ENCODE assay signal across 12 cellular contexts in the genomic region with DNA sequence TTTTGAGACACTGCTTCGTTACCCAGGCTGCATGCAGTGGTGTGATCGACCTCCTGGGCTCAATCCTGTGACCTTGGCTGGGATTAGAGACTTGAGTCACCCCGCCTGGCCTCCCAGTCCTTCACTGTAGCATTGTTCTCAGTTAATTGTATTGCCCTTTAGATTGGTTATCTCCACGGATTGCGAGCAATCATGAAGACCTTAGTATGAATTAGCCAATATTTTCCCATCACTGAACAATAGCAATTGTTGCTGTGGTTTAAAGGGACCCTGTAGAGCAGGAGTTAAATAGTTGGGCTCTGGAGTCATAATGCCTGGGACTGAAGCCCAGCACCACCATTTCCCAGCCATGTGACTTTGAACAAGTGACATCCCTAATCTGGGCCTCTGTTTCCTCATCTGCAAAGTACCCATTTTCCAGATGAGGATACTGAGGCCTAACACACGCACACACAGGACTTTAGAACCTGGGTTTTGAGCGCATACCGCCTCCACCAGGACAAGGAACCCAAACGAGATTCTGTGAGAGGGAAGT. TPM values are rescaled to one million over a fixed set of nuclear protein-coding genes. Genes with fewer than 3 reads are reported as not detected.
A peak's percentile ranks its signal among the peaks of the same experiment; 100 is the strongest.
DNase-seq lines count a peak whose midpoint lies in the region; ATAC-seq and TF ChIP-seq lines count a peak whose summit lies in the region.
"Had no signal": no experiment of that assay in that cellular context is flagged by ENCODE, and none has a peak within 500 bp of the region (broad histone marks: within the 10 kb centered on the region; RNA-seq: fewer than 3 reads in every experiment).

No MANE protein-coding gene starts in this region.

- ATAC-seq in gastroesophageal sphincter (no peak), HG03565 (IDR thresholded peaks at IDR 0.05; ENCODE audit: unreplicated experiment) (no peak), GM19035 (IDR thresholded peaks at IDR 0.05; ENCODE audit: unreplicated experiment) (no peak)
- ATAC-seq: stimulated activated memory B cell treated with anti-CD40 and anti-IgM and Interleukin-4, amounts not matched to agents 10 μg/mL and 1 μg/mL and 100 μg/mL, for 72 hours had no signal

- TF ChIP-seq POLR2A in gastroesophageal sphincter (IDR thresholded peaks at IDR 0.05), result no peak
- TF ChIP-seq POLR2A in sigmoid colon (IDR thresholded peaks at IDR 0.05), result no peak

- H3K27ac ChIP-seq in WERI-Rb-1, result peak overlapping the region; percentile 33
- peak overlapping the region; percentile 73 to 95 (median 80) for H3K27ac ChIP-seq in gastroesophageal sphincter
- H3K27ac ChIP-seq in sigmoid colon, result peak overlapping the region; percentile 70 to 94 (median 92)

- no peak for TF ChIP-seq CTCF in WERI-Rb-1 (IDR thresholded peaks at IDR 0.05; ENCODE audit: low read depth, low read length)
- TF ChIP-seq CTCF in gastroesophageal sphincter (IDR thresholded peaks at IDR 0.05), result no peak
- TF ChIP-seq CTCF in sigmoid colon (IDR thresholded peaks at IDR 0.05), result no peak

- 33 to 81% methylated on average over 2 to 4 of the region's 9 CpGs for WGBS in gastroesophageal sphincter (ENCODE audit: low coverage in 1 of 2), 2 donors
- 54 to 76% methylated on average over 9 of the region's 9 CpGs for WGBS in sigmoid colon, 2 donors

- no peaks in the 10 kb centered on the region for H3K9me3 ChIP-seq in WERI-Rb-1 (ENCODE audit: severe bottlenecking)
- no peaks in the 10 kb centered on the region for H3K9me3 ChIP-seq in gastroesophageal sphincter
- H3K9me3 ChIP-seq in sigmoid colon, result no peaks in the 10 kb centered on the region

- H3K36me3 ChIP-seq in WERI-Rb-1, result peaks cover 41% of the 10 kb centered on the region
- H3K36me3 ChIP-seq in gastroesophageal sphincter, result no peaks in the 10 kb centered on the region
- peaks cover 0 to 5% (median 0%) of the 10 kb centered on the region in 4 donors for H3K36me3 ChIP-seq in sigmoid colon

- intact Hi-C loops in sigmoid colon (cut with DNase I), result no loop called here

- H3K4me3 ChIP-seq in WERI-Rb-1 (ENCODE audit: low read depth, low read length) (no peak overlapping the region), gastroesophageal sphincter (no peak overlapping the region), sigmoid colon (no peak overlapping the region)

- H3K27me3 ChIP-seq in WERI-Rb-1 (ENCODE audit: insufficient read depth, low read depth, severe bottlenecking), result no peaks in the 10 kb centered on the region
- H3K27me3 ChIP-seq in gastroesophageal sphincter, result no peaks in the 10 kb centered on the region
- H3K27me3 ChIP-seq in sigmoid colon, result no peaks in the 10 kb centered on the region

- H3K4me1 ChIP-seq in gastroesophageal sphincter, result peaks cover 0 to 93% (median 25%) of the 10 kb centered on the region in 3 donors
- H3K4me1 ChIP-seq in sigmoid colon, result peaks cover 0 to 78% (median 70%) of the 10 kb centered on the region in 4 donors

- no peak for TF ChIP-seq EP300 in gastroesophageal sphincter (IDR thresholded peaks at IDR 0.05)
- no peak for TF ChIP-seq EP300 in sigmoid colon (IDR thresholded peaks at IDR 0.05)

- DNase-seq in A172 (ENCODE audit: low spot score) (peak; percentile 52), WERI-Rb-1 (peak; percentile 53), sigmoid colon (no peak), cerebellar nuclear complex (lab: John Stamatoyannopoulos, UW) (no peak), SW 1271 (lab: John Stamatoyannopoulos, UW) (no peak)
- DNase-seq: Right ventricle myocardium superior had no signal

RNA-seq across cellular contexts. Expression of a gene that starts 8.4 kb away (rescaled TPM):
- total RNA-seq in A172 (2014; rRNA removed; shearing (Covaris generic)), result not detected in 2 replicates
- 100 to 1,000 TPM; 226 to 468 (median 332) TPM for total RNA-seq in gastroesophageal sphincter
- 100 to 1,000 TPM; 441 to 736 (median 473) TPM for total RNA-seq in sigmoid colon
- 10 to 100 TPM; 24.6 to 93.9 (median 29.9) TPM for polyA plus RNA-seq in sigmoid colon
- total RNA-seq: myocyte had no signal

RNA-seq across cellular contexts. Expression of a gene that starts 16.6 kb away (rescaled TPM):
- total RNA-seq in A172 (2014; rRNA removed; shearing (Covaris generic)), result 0.41 and 0.60 TPM in 2 replicates
- total RNA-seq in gastroesophageal sphincter, result 10 to 100 TPM in 2 of 4 donors, 1 to 10 TPM in 2; 2.1 to 51.7 (median 10.9) TPM
- 10 to 100 TPM; 14.3 to 20.7 (median 16.6) TPM for total RNA-seq in sigmoid colon
- 100 to 1,000 TPM; 170 to 616 (median 178) TPM for polyA plus RNA-seq in sigmoid colon

RNA-seq across cellular contexts. Expression of a gene that starts 23.8 kb away (rescaled TPM):
- total RNA-seq in A172 (2014; rRNA removed; shearing (Covaris generic)), result 6.4 and 19.2 TPM in 2 replicates
- total RNA-seq in gastroesophageal sphincter (not detected), sigmoid colon (not detected)
- 1 to 10 TPM in 1 of 3 donors, under 1 TPM in 1, not detected in 1; 0.12 to 1.4 TPM for polyA plus RNA-seq in sigmoid colon
- total RNA-seq: Right ventricle myocardium superior had no signal

RNA-seq across cellular contexts. Expression of a gene that starts 56.2 kb away (rescaled TPM):
- 220 and 316 TPM in 2 replicates for total RNA-seq in A172 (2014; rRNA removed; shearing (Covaris generic))
- total RNA-seq in gastroesophageal sphincter, result 10 to 100 TPM in 1 of 4 donors, 1 to 10 TPM in 2, not detected in 1; 4.7 to 48.7 (median 7.9) TPM
- total RNA-seq in sigmoid colon, result 10 to 100 TPM in 1 of 4 donors, 1 to 10 TPM in 1, not detected in 2; 5.8 to 18.2 TPM
- 1,000 to 10,000 TPM in 2 of 3 donors, 100 to 1,000 TPM in 1; 704 to 2,364 (median 1,405) TPM for polyA plus RNA-seq in sigmoid colon
- total RNA-seq: activated T-helper 1 cell treated with anti-CD3 and anti-CD28 coated beads, Interleukin-12 subunit alpha, Interleukin-12 subunit beta, Interleukin-2, Interleukin-4 antibody, amounts not matched to agents 30 ng/mL and 10 ng/mL and 1 ng/mL, durations not matched to agents 14 hours and 24 hours and 36 hours; myocyte had no signal

Comparison
In these comparisons a context has a peak if more than half of its experiments do, and no peak if none do; other contexts are left out.
1. DNase-seq: peak in A172 (single experiment) and WERI-Rb-1 (single experiment); none in sigmoid colon (single experiment), cerebellar nuclear complex (0 of 2) and SW 1271 (0 of 2).
2. H3K27ac ChIP-seq: peak in every context shown above with its lines; median percentile 92 in sigmoid colon; 80 in gastroesophageal sphincter; 33 in WERI-Rb-1.
3. RNA of a gene that starts 8.4 kb away (total RNA-seq): 441 to 736 TPM in sigmoid colon and 226 to 468 TPM in gastroesophageal sphincter; not detected in A172; every median in the first group is over 100 times any median in the second.